In the genomic region with DNA sequence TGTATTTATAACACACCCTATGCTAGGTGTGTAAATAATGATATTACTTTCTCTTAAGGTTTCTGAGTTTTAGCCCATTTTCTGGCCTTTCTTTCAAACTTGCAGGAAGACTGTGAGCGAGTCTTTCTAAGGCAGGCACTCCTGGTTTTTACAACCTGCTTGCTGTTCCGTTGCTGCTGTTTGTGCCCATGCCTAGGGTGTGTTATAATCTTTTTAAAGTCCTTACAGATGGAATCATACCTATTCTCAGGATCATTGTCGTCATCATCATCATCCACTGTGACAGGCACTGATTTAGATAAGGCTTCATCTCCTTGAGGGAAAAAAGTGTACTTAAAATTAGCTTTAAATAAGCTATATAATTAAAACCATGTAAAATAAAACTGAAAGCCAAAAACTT, we compare ENCODE assay signal across 34 cellular contexts.
"Had no signal": no experiment of that assay in that cellular context is flagged by ENCODE, and none has a peak within 500 bp of the region (broad histone marks: within the 10 kb centered on the region; RNA-seq: fewer than 3 reads in every experiment).

No MANE protein-coding gene starts in this region.

- FAIRE-seq: TTC549 had no signal

- H3K36me3 ChIP-seq: adrenal gland, brain microvascular endothelial cell, breast epithelium had no signal

- H3K4me3 ChIP-seq: adrenal gland, body of pancreas, breast epithelium had no signal

- H3K27ac ChIP-seq: adrenal gland, body of pancreas, brain microvascular endothelial cell, breast epithelium, VCaP had no signal

- DNase-seq: activated B cell treated with CpG ODN at 0.5 μM for 24 hours; activated CD4-positive, alpha-beta memory T cell treated with anti-CD3 and anti-CD28 coated beads for 36 hours; activated CD4-positive, alpha-beta T cell treated with anti-CD3 and anti-CD28 coated beads for 4 hours; activated CD4-positive, alpha-beta T cell treated with anti-CD3 and anti-CD28 coated beads, Interleukin-2, amount 10 ng/mL, durations not matched to agents 24 days and 14 days; activated CD4-positive, alpha-beta T cell treated with anti-CD3 and anti-CD28 coated beads, Interleukin-2, amount 50 U/mL, for 1 hour; activated CD4-positive, alpha-beta T cell treated with anti-CD3 and anti-CD28 coated beads, Interleukin-2, amount 50 U/mL, for 4 hours; activated CD4-positive, CD25-positive, alpha-beta regulatory T cell treated with anti-CD3 and anti-CD28 coated beads, Interleukin-2, amount 50 U/mL, for 72 hours; activated CD8-positive, alpha-beta memory T cell treated with anti-CD3 and anti-CD28 coated beads, Interleukin-2, amount 50 U/mL, for 4 hours; activated CD8-positive, alpha-beta T cell treated with anti-CD3 and anti-CD28 coated beads for 36 hours; activated effector memory CD4-positive, alpha-beta T cell treated with anti-CD3 and anti-CD28 coated beads, Interleukin-2, amount 50 U/mL, for 16 hours; activated gamma-delta T cell treated with Interleukin-2 at 50 U/mL for 16 hours; activated naive CD4-positive, alpha-beta T cell; activated naive CD4-positive, alpha-beta T cell treated with anti-CD3 and anti-CD28 coated beads for 36 hours; activated naive CD4-positive, alpha-beta T cell treated with anti-CD3 and anti-CD28 coated beads, Interleukin-2, amount 50 U/mL, for 16 hours; activated naive CD8-positive, alpha-beta T cell treated with anti-CD3 and anti-CD28 coated beads for 36 hours; activated T-cell treated with anti-CD3 and anti-CD28 coated beads for 4 hours; activated T-cell treated with anti-CD3 and anti-CD28 coated beads, Interleukin-2, amount 50 U/mL, for 1 hour; activated T-cell treated with anti-CD3 and anti-CD28 coated beads, Interleukin-2, amount 50 U/mL, for 4 hours; activated T-cell treated with anti-CD3 and anti-CD28 coated beads, Interleukin-2, amount 50 U/mL, for 72 hours; adrenal gland; amniotic stem cell; aorta; body of pancreas; brain microvascular endothelial cell; caudate nucleus; cerebellar nuclear complex; T-cell; T-helper 17 cell; T-helper 9 cell had no signal

- H3K9me3 ChIP-seq: adrenal gland, body of pancreas, breast epithelium had no signal

- H3K4me1 ChIP-seq: adrenal gland, body of pancreas, breast epithelium had no signal

- ATAC-seq: activated CD8-positive, alpha-beta T cell treated with anti-CD3 and anti-CD28 coated beads for 36 hours; activated naive CD4-positive, alpha-beta T cell treated with anti-CD3 and anti-CD28 coated beads, Interleukin-2, amount 50 U/mL, for 72 hours; activated T-cell treated with anti-CD3 and anti-CD28 coated beads, Interleukin-2, amount 50 U/mL, for 4 hours; activated T-cell treated with anti-CD3 and anti-CD28 coated beads, Interleukin-2, amount 50 U/mL, for 72 hours; activated T-helper 17 cell treated with anti-CD3 and anti-CD28 coated beads, Interleukin-2, amount 50 U/mL, for 72 hours; body of pancreas; T-cell; T-helper 17 cell had no signal

- H3K27me3 ChIP-seq: adrenal gland, body of pancreas, brain microvascular endothelial cell, breast epithelium had no signal
